2 cellular contexts compared by ENCODE assay signal in the genomic region with DNA sequence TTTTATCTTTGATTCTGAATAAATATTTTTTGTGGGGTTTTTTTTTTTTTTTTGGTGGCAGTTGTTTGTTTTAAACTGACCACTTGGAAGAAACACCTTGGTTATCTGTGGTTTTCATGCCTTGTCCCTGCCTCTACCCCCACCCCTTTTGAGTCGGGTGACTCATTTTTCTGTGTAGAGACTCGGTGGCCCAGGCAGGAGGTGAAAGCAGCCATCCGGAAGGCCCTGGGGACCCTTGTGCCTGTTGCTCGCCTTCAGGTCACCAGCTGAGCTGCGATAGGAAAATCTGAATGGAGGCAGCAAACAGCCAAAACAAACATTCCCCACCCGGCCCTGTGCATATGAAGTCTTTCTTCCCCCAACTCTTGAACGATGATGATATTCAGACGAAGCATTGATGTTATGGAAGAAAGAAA.
TF ChIP-seq lines count a peak whose summit lies in the region.

No MANE protein-coding gene starts in this region.

TF ChIP-seq in GM23338, 12 proteins besides CTCF, POLR2A, EP300 and RAD21:
- TF ChIP-seq CREB1 (CRISPR knock-in tag; IDR thresholded peaks at IDR 0.05; ENCODE audit: low read depth): no peak
- TF ChIP-seq, protein P1, sequence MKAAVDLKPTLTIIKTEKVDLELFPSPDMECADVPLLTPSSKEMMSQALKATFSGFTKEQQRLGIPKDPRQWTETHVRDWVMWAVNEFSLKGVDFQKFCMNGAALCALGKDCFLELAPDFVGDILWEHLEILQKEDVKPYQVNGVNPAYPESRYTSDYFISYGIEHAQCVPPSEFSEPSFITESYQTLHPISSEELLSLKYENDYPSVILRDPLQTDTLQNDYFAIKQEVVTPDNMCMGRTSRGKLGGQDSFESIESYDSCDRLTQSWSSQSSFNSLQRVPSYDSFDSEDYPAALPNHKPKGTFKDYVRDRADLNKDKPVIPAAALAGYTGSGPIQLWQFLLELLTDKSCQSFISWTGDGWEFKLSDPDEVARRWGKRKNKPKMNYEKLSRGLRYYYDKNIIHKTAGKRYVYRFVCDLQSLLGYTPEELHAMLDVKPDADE (IDR thresholded peaks at IDR 0.05): no peak
- no peak for TF ChIP-seq EZH2phosphoT487 (IDR thresholded peaks at IDR 0.05; ENCODE audit: unreplicated experiment)
- TF ChIP-seq NANOG (IDR thresholded peaks at IDR 0.05; ENCODE audit: borderline replicate concordance): no peak
- TF ChIP-seq, protein P2, sequence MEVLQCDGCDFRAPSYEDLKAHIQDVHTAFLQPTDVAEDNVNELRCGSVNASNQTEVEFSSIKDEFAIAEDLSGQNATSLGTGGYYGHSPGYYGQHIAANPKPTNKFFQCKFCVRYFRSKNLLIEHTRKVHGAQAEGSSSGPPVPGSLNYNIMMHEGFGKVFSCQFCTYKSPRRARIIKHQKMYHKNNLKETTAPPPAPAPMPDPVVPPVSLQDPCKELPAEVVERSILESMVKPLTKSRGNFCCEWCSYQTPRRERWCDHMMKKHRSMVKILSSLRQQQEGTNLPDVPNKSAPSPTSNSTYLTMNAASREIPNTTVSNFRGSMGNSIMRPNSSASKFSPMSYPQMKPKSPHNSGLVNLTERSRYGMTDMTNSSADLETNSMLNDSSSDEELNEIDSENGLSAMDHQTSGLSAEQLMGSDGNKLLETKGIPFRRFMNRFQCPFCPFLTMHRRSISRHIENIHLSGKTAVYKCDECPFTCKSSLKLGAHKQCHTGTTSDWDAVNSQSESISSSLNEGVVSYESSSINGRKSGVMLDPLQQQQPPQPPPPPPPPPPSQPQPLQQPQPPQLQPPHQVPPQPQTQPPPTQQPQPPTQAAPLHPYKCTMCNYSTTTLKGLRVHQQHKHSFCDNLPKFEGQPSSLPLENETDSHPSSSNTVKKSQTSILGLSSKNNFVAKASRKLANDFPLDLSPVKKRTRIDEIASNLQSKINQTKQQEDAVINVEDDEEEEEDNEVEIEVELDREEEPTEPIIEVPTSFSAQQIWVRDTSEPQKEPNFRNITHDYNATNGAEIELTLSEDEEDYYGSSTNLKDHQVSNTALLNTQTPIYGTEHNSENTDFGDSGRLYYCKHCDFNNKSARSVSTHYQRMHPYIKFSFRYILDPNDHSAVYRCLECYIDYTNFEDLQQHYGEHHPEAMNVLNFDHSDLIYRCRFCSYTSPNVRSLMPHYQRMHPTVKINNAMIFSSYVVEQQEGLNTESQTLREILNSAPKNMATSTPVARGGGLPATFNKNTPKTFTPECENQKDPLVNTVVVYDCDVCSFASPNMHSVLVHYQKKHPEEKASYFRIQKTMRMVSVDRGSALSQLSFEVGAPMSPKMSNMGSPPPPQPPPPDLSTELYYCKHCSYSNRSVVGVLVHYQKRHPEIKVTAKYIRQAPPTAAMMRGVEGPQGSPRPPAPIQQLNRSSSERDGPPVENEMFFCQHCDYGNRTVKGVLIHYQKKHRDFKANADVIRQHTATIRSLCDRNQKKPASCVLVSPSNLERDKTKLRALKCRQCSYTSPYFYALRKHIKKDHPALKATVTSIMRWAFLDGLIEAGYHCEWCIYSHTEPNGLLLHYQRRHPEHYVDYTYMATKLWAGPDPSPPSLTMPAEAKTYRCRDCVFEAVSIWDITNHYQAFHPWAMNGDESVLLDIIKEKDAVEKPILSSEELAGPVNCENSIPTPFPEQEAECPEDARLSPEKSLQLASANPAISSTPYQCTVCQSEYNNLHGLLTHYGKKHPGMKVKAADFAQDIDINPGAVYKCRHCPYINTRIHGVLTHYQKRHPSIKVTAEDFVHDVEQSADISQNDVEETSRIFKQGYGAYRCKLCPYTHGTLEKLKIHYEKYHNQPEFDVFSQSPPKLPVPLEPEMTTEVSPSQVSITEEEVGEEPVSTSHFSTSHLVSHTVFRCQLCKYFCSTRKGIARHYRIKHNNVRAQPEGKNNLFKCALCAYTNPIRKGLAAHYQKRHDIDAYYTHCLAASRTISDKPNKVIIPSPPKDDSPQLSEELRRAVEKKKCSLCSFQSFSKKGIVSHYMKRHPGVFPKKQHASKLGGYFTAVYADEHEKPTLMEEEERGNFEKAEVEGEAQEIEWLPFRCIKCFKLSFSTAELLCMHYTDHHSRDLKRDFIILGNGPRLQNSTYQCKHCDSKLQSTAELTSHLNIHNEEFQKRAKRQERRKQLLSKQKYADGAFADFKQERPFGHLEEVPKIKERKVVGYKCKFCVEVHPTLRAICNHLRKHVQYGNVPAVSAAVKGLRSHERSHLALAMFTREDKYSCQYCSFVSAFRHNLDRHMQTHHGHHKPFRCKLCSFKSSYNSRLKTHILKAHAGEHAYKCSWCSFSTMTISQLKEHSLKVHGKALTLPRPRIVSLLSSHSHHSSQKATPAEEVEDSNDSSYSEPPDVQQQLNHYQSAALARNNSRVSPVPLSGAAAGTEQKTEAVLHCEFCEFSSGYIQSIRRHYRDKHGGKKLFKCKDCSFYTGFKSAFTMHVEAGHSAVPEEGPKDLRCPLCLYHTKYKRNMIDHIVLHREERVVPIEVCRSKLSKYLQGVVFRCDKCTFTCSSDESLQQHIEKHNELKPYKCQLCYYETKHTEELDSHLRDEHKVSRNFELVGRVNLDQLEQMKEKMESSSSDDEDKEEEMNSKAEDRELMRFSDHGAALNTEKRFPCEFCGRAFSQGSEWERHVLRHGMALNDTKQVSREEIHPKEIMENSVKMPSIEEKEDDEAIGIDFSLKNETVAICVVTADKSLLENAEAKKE (CRISPR knock-in tag; IDR thresholded peaks at IDR 0.05): no peak
- no peak for TF ChIP-seq JUNB (IDR thresholded peaks at IDR 0.05; ENCODE audit: unreplicated experiment)
- no peak for TF ChIP-seq POLR2AphosphoS5 (IDR thresholded peaks at IDR 0.05; ENCODE audit: low read depth)
- TF ChIP-seq EZH2 (IDR thresholded peaks at IDR 0.05; ENCODE audit: low read depth, unreplicated experiment): no peak

TF ChIP-seq in HepG2, 621 proteins besides CTCF, POLR2A, EP300 and RAD21 (continues in another document):
- TF ChIP-seq, protein P3, sequence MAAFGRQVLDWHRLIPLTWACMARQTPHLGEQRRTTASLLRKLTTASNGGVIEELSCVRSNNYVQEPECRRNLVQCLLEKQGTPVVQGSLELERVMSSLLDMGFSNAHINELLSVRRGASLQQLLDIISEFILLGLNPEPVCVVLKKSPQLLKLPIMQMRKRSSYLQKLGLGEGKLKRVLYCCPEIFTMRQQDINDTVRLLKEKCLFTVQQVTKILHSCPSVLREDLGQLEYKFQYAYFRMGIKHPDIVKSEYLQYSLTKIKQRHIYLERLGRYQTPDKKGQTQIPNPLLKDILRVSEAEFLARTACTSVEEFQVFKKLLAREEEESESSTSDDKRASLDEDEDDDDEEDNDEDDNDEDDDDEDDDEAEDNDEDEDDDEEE (CRISPR knock-in tag; IDR thresholded peaks at IDR 0.05): 0 out of 2 replicates have a peak, but pooled peaks have one; percentile 29
- TF ChIP-seq ZNF780A (CRISPR knock-in tag; IDR thresholded peaks at IDR 0.05) (no peak), CBFB (CRISPR knock-in tag; IDR thresholded peaks at IDR 0.05) (no peak), SKI (IDR thresholded peaks at IDR 0.05; ENCODE audit: partially characterized antibody) (no peak), ZNF607 (CRISPR knock-in tag; IDR thresholded peaks at IDR 0.05; ENCODE audit: borderline replicate concordance) (no peak), NR2C2 (CRISPR knock-in tag; IDR thresholded peaks at IDR 0.05; ENCODE audit: borderline replicate concordance) (0 out of 2 replicates have a peak, but pooled peaks have one; percentile 20), KDM2A (CRISPR knock-in tag; IDR thresholded peaks at IDR 0.05; ENCODE audit: borderline replicate concordance, low read depth) (no peak), ZNF598 (CRISPR knock-in tag; IDR thresholded peaks at IDR 0.05; ENCODE audit: borderline replicate concordance) (no peak), HOXA5 (CRISPR knock-in tag; IDR thresholded peaks at IDR 0.05) (no peak)
- TF ChIP-seq, protein P4, sequence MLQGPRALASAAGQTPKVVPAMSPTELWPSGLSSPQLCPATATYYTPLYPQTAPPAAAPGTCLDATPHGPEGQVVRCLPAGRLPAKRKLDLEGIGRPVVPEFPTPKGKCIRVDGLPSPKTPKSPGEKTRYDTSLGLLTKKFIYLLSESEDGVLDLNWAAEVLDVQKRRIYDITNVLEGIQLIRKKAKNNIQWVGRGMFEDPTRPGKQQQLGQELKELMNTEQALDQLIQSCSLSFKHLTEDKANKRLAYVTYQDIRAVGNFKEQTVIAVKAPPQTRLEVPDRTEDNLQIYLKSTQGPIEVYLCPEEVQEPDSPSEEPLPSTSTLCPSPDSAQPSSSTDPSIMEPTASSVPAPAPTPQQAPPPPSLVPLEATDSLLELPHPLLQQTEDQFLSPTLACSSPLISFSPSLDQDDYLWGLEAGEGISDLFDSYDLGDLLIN (CRISPR knock-in tag; IDR thresholded peaks at IDR 0.05; ENCODE audit: borderline replicate concordance): no peak
- TF ChIP-seq, protein P5, sequence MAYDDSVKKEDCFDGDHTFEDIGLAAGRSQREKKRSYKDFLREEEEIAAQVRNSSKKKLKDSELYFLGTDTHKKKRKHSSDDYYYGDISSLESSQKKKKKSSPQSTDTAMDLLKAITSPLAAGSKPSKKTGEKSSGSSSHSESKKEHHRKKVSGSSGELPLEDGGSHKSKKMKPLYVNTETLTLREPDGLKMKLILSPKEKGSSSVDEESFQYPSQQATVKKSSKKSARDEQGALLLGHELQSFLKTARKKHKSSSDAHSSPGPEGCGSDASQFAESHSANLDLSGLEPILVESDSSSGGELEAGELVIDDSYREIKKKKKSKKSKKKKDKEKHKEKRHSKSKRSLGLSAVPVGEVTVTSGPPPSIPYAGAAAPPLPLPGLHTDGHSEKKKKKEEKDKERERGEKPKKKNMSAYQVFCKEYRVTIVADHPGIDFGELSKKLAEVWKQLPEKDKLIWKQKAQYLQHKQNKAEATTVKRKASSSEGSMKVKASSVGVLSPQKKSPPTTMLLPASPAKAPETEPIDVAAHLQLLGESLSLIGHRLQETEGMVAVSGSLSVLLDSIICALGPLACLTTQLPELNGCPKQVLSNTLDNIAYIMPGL (CRISPR knock-in tag; IDR thresholded peaks at IDR 0.05; ENCODE audit: borderline replicate concordance in 1 of 2, low read depth in 1 of 2): 0 out of 4 replicates have a peak, but pooled peaks of 1 of the 2 experiments have one; percentile 10
- TF ChIP-seq, protein P6, sequence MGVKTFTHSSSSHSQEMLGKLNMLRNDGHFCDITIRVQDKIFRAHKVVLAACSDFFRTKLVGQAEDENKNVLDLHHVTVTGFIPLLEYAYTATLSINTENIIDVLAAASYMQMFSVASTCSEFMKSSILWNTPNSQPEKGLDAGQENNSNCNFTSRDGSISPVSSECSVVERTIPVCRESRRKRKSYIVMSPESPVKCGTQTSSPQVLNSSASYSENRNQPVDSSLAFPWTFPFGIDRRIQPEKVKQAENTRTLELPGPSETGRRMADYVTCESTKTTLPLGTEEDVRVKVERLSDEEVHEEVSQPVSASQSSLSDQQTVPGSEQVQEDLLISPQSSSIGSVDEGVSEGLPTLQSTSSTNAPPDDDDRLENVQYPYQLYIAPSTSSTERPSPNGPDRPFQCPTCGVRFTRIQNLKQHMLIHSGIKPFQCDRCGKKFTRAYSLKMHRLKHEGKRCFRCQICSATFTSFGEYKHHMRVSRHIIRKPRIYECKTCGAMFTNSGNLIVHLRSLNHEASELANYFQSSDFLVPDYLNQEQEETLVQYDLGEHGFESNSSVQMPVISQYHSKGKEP (CRISPR knock-in tag; IDR thresholded peaks at IDR 0.05): no peak
- TF ChIP-seq, protein P7, sequence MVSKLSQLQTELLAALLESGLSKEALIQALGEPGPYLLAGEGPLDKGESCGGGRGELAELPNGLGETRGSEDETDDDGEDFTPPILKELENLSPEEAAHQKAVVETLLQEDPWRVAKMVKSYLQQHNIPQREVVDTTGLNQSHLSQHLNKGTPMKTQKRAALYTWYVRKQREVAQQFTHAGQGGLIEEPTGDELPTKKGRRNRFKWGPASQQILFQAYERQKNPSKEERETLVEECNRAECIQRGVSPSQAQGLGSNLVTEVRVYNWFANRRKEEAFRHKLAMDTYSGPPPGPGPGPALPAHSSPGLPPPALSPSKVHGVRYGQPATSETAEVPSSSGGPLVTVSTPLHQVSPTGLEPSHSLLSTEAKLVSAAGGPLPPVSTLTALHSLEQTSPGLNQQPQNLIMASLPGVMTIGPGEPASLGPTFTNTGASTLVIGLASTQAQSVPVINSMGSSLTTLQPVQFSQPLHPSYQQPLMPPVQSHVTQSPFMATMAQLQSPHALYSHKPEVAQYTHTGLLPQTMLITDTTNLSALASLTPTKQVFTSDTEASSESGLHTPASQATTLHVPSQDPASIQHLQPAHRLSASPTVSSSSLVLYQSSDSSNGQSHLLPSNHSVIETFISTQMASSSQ (IDR thresholded peaks at IDR 0.05; ENCODE audit: low read depth): no peak
- TF ChIP-seq, protein P7 (CRISPR knock-in tag; IDR thresholded peaks at IDR 0.05; ENCODE audit: borderline replicate concordance): no peak
